In the genomic region with DNA sequence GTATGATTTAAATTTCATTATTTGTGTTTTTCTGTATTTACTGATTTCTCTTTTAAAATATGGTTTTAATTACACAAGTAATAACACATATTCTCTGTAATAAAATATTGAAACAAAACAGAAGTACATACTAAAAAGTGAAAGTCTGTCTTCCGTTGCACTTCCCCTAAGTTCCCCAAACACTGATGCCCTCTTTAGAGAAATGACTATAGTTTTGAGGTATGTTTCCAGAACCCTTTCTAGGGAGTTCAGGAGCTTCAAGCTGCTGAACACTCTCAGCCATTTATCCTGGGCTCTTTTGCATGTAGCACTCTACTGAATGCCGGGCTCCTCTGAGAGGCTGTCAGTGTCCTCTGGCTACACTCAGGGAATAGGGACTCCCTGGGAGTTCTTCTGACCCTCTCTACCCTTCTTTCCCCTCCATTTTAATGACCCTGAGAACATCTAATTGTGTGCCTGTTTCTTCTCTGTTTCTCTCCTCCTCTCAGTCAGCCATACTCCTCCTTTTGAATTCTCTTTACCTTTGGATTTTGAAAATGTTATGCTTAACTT, we compare ENCODE assay signal across 1 cellular context.
TF ChIP-seq lines count a peak whose summit lies in the region.

No MANE protein-coding gene starts in this region.

TF ChIP-seq in GM23338, 12 proteins besides CTCF, POLR2A, EP300 and RAD21 (continued from another document):
- TF ChIP-seq, protein P1, sequence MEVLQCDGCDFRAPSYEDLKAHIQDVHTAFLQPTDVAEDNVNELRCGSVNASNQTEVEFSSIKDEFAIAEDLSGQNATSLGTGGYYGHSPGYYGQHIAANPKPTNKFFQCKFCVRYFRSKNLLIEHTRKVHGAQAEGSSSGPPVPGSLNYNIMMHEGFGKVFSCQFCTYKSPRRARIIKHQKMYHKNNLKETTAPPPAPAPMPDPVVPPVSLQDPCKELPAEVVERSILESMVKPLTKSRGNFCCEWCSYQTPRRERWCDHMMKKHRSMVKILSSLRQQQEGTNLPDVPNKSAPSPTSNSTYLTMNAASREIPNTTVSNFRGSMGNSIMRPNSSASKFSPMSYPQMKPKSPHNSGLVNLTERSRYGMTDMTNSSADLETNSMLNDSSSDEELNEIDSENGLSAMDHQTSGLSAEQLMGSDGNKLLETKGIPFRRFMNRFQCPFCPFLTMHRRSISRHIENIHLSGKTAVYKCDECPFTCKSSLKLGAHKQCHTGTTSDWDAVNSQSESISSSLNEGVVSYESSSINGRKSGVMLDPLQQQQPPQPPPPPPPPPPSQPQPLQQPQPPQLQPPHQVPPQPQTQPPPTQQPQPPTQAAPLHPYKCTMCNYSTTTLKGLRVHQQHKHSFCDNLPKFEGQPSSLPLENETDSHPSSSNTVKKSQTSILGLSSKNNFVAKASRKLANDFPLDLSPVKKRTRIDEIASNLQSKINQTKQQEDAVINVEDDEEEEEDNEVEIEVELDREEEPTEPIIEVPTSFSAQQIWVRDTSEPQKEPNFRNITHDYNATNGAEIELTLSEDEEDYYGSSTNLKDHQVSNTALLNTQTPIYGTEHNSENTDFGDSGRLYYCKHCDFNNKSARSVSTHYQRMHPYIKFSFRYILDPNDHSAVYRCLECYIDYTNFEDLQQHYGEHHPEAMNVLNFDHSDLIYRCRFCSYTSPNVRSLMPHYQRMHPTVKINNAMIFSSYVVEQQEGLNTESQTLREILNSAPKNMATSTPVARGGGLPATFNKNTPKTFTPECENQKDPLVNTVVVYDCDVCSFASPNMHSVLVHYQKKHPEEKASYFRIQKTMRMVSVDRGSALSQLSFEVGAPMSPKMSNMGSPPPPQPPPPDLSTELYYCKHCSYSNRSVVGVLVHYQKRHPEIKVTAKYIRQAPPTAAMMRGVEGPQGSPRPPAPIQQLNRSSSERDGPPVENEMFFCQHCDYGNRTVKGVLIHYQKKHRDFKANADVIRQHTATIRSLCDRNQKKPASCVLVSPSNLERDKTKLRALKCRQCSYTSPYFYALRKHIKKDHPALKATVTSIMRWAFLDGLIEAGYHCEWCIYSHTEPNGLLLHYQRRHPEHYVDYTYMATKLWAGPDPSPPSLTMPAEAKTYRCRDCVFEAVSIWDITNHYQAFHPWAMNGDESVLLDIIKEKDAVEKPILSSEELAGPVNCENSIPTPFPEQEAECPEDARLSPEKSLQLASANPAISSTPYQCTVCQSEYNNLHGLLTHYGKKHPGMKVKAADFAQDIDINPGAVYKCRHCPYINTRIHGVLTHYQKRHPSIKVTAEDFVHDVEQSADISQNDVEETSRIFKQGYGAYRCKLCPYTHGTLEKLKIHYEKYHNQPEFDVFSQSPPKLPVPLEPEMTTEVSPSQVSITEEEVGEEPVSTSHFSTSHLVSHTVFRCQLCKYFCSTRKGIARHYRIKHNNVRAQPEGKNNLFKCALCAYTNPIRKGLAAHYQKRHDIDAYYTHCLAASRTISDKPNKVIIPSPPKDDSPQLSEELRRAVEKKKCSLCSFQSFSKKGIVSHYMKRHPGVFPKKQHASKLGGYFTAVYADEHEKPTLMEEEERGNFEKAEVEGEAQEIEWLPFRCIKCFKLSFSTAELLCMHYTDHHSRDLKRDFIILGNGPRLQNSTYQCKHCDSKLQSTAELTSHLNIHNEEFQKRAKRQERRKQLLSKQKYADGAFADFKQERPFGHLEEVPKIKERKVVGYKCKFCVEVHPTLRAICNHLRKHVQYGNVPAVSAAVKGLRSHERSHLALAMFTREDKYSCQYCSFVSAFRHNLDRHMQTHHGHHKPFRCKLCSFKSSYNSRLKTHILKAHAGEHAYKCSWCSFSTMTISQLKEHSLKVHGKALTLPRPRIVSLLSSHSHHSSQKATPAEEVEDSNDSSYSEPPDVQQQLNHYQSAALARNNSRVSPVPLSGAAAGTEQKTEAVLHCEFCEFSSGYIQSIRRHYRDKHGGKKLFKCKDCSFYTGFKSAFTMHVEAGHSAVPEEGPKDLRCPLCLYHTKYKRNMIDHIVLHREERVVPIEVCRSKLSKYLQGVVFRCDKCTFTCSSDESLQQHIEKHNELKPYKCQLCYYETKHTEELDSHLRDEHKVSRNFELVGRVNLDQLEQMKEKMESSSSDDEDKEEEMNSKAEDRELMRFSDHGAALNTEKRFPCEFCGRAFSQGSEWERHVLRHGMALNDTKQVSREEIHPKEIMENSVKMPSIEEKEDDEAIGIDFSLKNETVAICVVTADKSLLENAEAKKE (CRISPR knock-in tag; IDR thresholded peaks at IDR 0.05), result no peak
- no peak for TF ChIP-seq EZH2phosphoT487 (IDR thresholded peaks at IDR 0.05; ENCODE audit: unreplicated experiment)
- no peak for TF ChIP-seq POLR2AphosphoS5 (IDR thresholded peaks at IDR 0.05; ENCODE audit: low read depth)
- TF ChIP-seq ZNF114 (CRISPR knock-in tag; IDR thresholded peaks at IDR 0.05), result no peak
- no peak for TF ChIP-seq JUNB (IDR thresholded peaks at IDR 0.05; ENCODE audit: unreplicated experiment)
- TF ChIP-seq STAT1 (IDR thresholded peaks at IDR 0.05; ENCODE audit: unreplicated experiment), result no peak
- TF ChIP-seq, protein P2, sequence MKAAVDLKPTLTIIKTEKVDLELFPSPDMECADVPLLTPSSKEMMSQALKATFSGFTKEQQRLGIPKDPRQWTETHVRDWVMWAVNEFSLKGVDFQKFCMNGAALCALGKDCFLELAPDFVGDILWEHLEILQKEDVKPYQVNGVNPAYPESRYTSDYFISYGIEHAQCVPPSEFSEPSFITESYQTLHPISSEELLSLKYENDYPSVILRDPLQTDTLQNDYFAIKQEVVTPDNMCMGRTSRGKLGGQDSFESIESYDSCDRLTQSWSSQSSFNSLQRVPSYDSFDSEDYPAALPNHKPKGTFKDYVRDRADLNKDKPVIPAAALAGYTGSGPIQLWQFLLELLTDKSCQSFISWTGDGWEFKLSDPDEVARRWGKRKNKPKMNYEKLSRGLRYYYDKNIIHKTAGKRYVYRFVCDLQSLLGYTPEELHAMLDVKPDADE (IDR thresholded peaks at IDR 0.05), result no peak
- TF ChIP-seq EZH2 (IDR thresholded peaks at IDR 0.05; ENCODE audit: low read depth, unreplicated experiment), result no peak
- TF ChIP-seq NANOG (IDR thresholded peaks at IDR 0.05; ENCODE audit: borderline replicate concordance), result no peak
